ENCODE assay signal across 10 cellular contexts in genomic region chr9:126723807-126724172, GRCh38.
DNase-seq lines count a peak whose midpoint lies in the region; ATAC-seq, FAIRE-seq and TF ChIP-seq lines count a peak whose summit lies in the region.
"Had no signal": no experiment of that assay in that cellular context is flagged by ENCODE, and none has a peak within 500 bp of the region (broad histone marks: within the 10 kb centered on the region; RNA-seq: fewer than 3 reads in every experiment).

No MANE protein-coding gene starts in this region.

- H3K23ac ChIP-seq in H1 (ENCODE audit: insufficient read length), result no peak overlapping the region

- no peak overlapping the region for H2BK120ac ChIP-seq in H1 (replicated peaks; ENCODE audit: low read depth, low read length)

- H3K56ac ChIP-seq in H1 (replicated peaks; ENCODE audit: insufficient read length, low read depth, low read length), result no peak overlapping the region

- ATAC-seq in HG03521 (IDR thresholded peaks at IDR 0.05; ENCODE audit: unreplicated experiment), result no peak

- 62% methylated on average over 14 of the region's 14 CpGs; no CpG with 5 or more reads in 1 of the 2 experiments for WGBS in H1 (ENCODE audit: extremely low coverage in 1 of 2, insufficient coverage in 1 of 2, insufficient read length in 1 of 2, insufficient replicate concordance in 2 of 2, low coverage in 1 of 2, low lambda C conversion rate in 2 of 2, missing lambda C conversion rate in 1 of 2), 2 experiments

- FAIRE-seq in H1 (lab: Jason Lieb, UNC), result peak; percentile 76
- no peak for FAIRE-seq in GM12892 (lab: Jason Lieb, UNC)
- FAIRE-seq: colon had no signal

- H3K14ac ChIP-seq in H1 (ENCODE audit: insufficient read length), result no peak overlapping the region

- DNase-seq in NCI-H524 (lab: John Stamatoyannopoulos, UW) (peak; percentile 38 to 63), NCI-H524 treated with DMSO at 0.1 percent for 48 hours (lab: John Stamatoyannopoulos, UW) (no peak), Peyer's patch (no peak), H1 (ENCODE audit: low read depth in 1 of 2, low spot score in 2 of 2) (peak in 1 of 2 experiments; percentile 60), retinal pigment epithelial cell (ENCODE audit: low read depth) (no peak), MG63 (no peak), GM12892 (ENCODE audit: insufficient read length) (no peak)

- no peak overlapping the region for H2BK5ac ChIP-seq in H1 (ENCODE audit: low read depth, low read length)

- no peak overlapping the region for H2AK5ac ChIP-seq in H1 (ENCODE audit: low read depth, low read length)

- TF ChIP-seq CTCF in Peyer's patch (IDR thresholded peaks at IDR 0.05), result no peak
- TF ChIP-seq CTCF in H1 (IDR thresholded peaks at IDR 0.05; ENCODE audit: control extremely low read depth in 1 of 3, insufficient read depth in 1 of 3, low read depth in 1 of 3, low read length in 3 of 3), result no peak
- no peak for TF ChIP-seq CTCF in retinal pigment epithelial cell (conservative IDR thresholded peaks at IDR 0.05; ENCODE audit: low read depth, low read length)

- TF ChIP-seq EP300 in H1 (IDR thresholded peaks at IDR 0.05; ENCODE audit: borderline replicate concordance in 1 of 2, low read depth in 2 of 2, low read length in 2 of 2), result no peak

- H3K79me2 ChIP-seq in H1 (ENCODE audit: control insufficient read depth in 1 of 2, insufficient read depth in 2 of 2, low read length in 2 of 2), result no peaks in the 10 kb centered on the region

- POLR2A ChIA-PET in H1 (lab: Charles Lee; ENCODE audit: partially characterized antibody), result no interaction called here

- H3K4me3 ChIP-seq in Peyer's patch, result peak overlapping the region in 2 of 4 donors; percentile 86 to 87
- peak overlapping the region; percentile 49 to 92 (median 56); a peak in 6 of 8 replicates for H3K4me3 ChIP-seq in H1 (ENCODE audit: extremely low read depth in 1 of 4, insufficient read depth in 2 of 4, low read depth in 3 of 4, low read length in 4 of 4)
- H3K4me3 ChIP-seq in retinal pigment epithelial cell (ENCODE audit: low read length), result peak overlapping the region; percentile 49
- H3K4me3 ChIP-seq in MG63, result no peak overlapping the region

- no peak overlapping the region for H4K5ac ChIP-seq in H1 (ENCODE audit: insufficient read length, low read depth, low read length)

- H3K4ac ChIP-seq in H1 (replicated peaks; ENCODE audit: insufficient read length, low read depth, low read length), result no peak overlapping the region

- H3K27me3 ChIP-seq in Peyer's patch (peaks cover 0 to 3% of the 10 kb centered on the region in 2 donors), H1 (replicated peaks in 1 of 4; ENCODE audit: control insufficient read depth in 3 of 4, extremely low read depth in 1 of 4, insufficient read depth in 3 of 4, low read length in 3 of 4) (peaks cover 3 to 26% (median 20%) of the 10 kb centered on the region in 4 experiments), MG63 (no peaks in the 10 kb centered on the region)

- H3K9me3 ChIP-seq in Peyer's patch, result no peaks in the 10 kb centered on the region
- H3K9me3 ChIP-seq in H1 (ENCODE audit: insufficient read depth in 2 of 2, low read depth in 1 of 2, low read length in 1 of 2), result no peaks in the 10 kb centered on the region
- H3K9me3 ChIP-seq in MG63, result no peaks in the 10 kb centered on the region; the same call in 1 of the 2 replicates
- H3K9me3 ChIP-seq: upper lobe of left lung had no signal

- no peak overlapping the region for H2BK20ac ChIP-seq in H1 (ENCODE audit: low read length)

- peaks cover 13% of the 10 kb centered on the region; the same call in 1 of the 2 replicates for H3K23me2 ChIP-seq in H1 (ENCODE audit: low read depth, low read length)

- H2BK15ac ChIP-seq in H1 (ENCODE audit: low read length), result no peak overlapping the region

- no peak for TF ChIP-seq POLR2A in Peyer's patch (IDR thresholded peaks at IDR 0.05)
- TF ChIP-seq POLR2A in H1 (IDR thresholded peaks at IDR 0.05; ENCODE audit: control extremely low read depth in 1 of 2, low read depth in 2 of 2, low read length in 2 of 2), result no peak
- no peak for TF ChIP-seq POLR2A in GM12892 (IDR thresholded peaks at IDR 0.05; ENCODE audit: low read depth, low read length)

- H3K18ac ChIP-seq in H1 (ENCODE audit: extremely low read depth, low read length), result no peak overlapping the region

- H3K4me1 ChIP-seq in Peyer's patch (peaks cover 0 to 16% (median 7%) of the 10 kb centered on the region in 4 donors), H1 (replicated peaks in 1 of 4; ENCODE audit: control insufficient read depth in 3 of 4, insufficient read depth in 4 of 4, low read length in 3 of 4) (peaks cover 7 to 15% (median 11%) of the 10 kb centered on the region in 4 experiments)

- no peak overlapping the region for H2AFZ ChIP-seq in H1 (ENCODE audit: low read length)

- CTCF ChIA-PET in H1 (lab: Charles Lee; ENCODE audit: partially characterized antibody), result interaction anchor here (1.0 to 2.6 kb wide), 7 partner anchors 9 to 58 kb away, joined by 3 to 18 read pairs (median 4); no protein-coding TSS in a partner anchor

- H2BK12ac ChIP-seq in H1 (ENCODE audit: low read depth, low read length), result 0 out of 2 replicates have a peak overlapping the region, but pooled peaks have one; percentile 43

- H3K4me2 ChIP-seq in H1 (ENCODE audit: insufficient read depth in 1 of 2, low read depth in 2 of 2, low read length in 2 of 2), result peak overlapping the region; percentile 50 to 79; a peak in 3 of 4 replicates

- no peaks in the 10 kb centered on the region for H3K36me3 ChIP-seq in Peyer's patch
- H3K36me3 ChIP-seq in H1 (ENCODE audit: control insufficient read depth in 2 of 4, insufficient read depth in 4 of 4, low read length in 3 of 4), result no peaks in the 10 kb centered on the region
- H3K36me3 ChIP-seq in MG63, result no peaks in the 10 kb centered on the region
- H3K36me3 ChIP-seq: upper lobe of left lung had no signal

- H4K20me1 ChIP-seq in H1 (replicated peaks in 1 of 2; ENCODE audit: control insufficient read depth in 1 of 2, insufficient read depth in 2 of 2, low read length in 2 of 2), result peaks cover 0 to 2% of the 10 kb centered on the region in 2 experiments

- no peaks in the 10 kb centered on the region for H3K79me1 ChIP-seq in H1 (ENCODE audit: low read depth, low read length)

- H4K8ac ChIP-seq in H1 (ENCODE audit: extremely low read depth, insufficient read depth, low read length), result no peak overlapping the region

- peak overlapping the region; percentile 74 to 99 (median 92) for H3K27ac ChIP-seq in Peyer's patch
- no peak overlapping the region for H3K27ac ChIP-seq in H1 (ENCODE audit: low read depth, low read length)

- no peak for TF ChIP-seq RAD21 in H1 (IDR thresholded peaks at IDR 0.05 in 1 of 2, conservative IDR thresholded peaks at IDR 0.05 in 1 of 2; ENCODE audit: low read depth in 2 of 2, low read length in 2 of 2)

- H4K91ac ChIP-seq in H1 (replicated peaks; ENCODE audit: insufficient read length, low read length), result no peak overlapping the region

- no peak overlapping the region for H3K9ac ChIP-seq in H1 (replicated peaks in 1 of 4; ENCODE audit: extremely low read depth in 1 of 4, low read depth in 3 of 4, low read length in 3 of 4)

TF ChIP-seq in H1, 55 proteins besides CTCF, POLR2A, EP300 and RAD21:
- TF ChIP-seq ASH2L (IDR thresholded peaks at IDR 0.05; ENCODE audit: low read length), result no peak
- TF ChIP-seq BACH1 (IDR thresholded peaks at IDR 0.05; ENCODE audit: low read length), result no peak
- TF ChIP-seq KDM1A (IDR thresholded peaks at IDR 0.05; ENCODE audit: borderline replicate concordance, low read length), result peak; percentile 68; the same call in 1 of the 2 replicates
- no peak for TF ChIP-seq JUN (IDR thresholded peaks at IDR 0.05; ENCODE audit: low read depth, low read length)
- no peak for TF ChIP-seq SIN3A (conservative IDR thresholded peaks at IDR 0.05 in 1 of 2, IDR thresholded peaks at IDR 0.05 in 1 of 2; ENCODE audit: low read depth in 1 of 2, low read length in 2 of 2)
- TF ChIP-seq NANOG (IDR thresholded peaks at IDR 0.05; ENCODE audit: insufficient read depth, low read depth, low read length, poor library complexity, severe bottlenecking), result no peak
- TF ChIP-seq CTBP2 (IDR thresholded peaks at IDR 0.05; ENCODE audit: borderline replicate concordance, insufficient read depth, insufficient read length, low read length), result no peak
- no peak for TF ChIP-seq TAF1 (IDR thresholded peaks at IDR 0.05; ENCODE audit: low read depth, low read length)
- no peak for TF ChIP-seq CHD1 (IDR thresholded peaks at IDR 0.05; ENCODE audit: low read depth, low read length)
- peak; percentile 4 for TF ChIP-seq EZH2 (IDR thresholded peaks at IDR 0.05; ENCODE audit: low read depth, low read length, severe bottlenecking)
- TF ChIP-seq RBBP5 (IDR thresholded peaks at IDR 0.05; ENCODE audit: borderline replicate concordance, low read depth, low read length), result no peak
- no peak for TF ChIP-seq POLR2AphosphoS5 (IDR thresholded peaks at IDR 0.05; ENCODE audit: low read depth, low read length)
- no peak for TF ChIP-seq RXRA (IDR thresholded peaks at IDR 0.05; ENCODE audit: insufficient read depth, low read depth, low read length)
- TF ChIP-seq SP1 (IDR thresholded peaks at IDR 0.05; ENCODE audit: low read depth, low read length), result no peak
- no peak for TF ChIP-seq YY1 (IDR thresholded peaks at IDR 0.05; ENCODE audit: low read depth, low read length)
- TF ChIP-seq TAF7 (optimal IDR thresholded peaks at IDR 0.05; ENCODE audit: borderline replicate concordance, low read depth, low read length), result no peak
- no peak for TF ChIP-seq FOSL1 (IDR thresholded peaks at IDR 0.05; ENCODE audit: insufficient read depth, low read depth, low read length)
- TF ChIP-seq SIRT6 (IDR thresholded peaks at IDR 0.05; ENCODE audit: low read length), result no peak

Comparison
In these comparisons a context has a peak if more than half of its experiments do, and no peak if none do; other contexts are left out.
1. DNase-seq: peak in NCI-H524 (2 of 2); none in NCI-H524 treated with DMSO at 0.1 percent for 48 hours (single experiment), Peyer's patch (0 of 3), retinal pigment epithelial cell (single experiment), MG63 (single experiment) and GM12892 (single experiment).